In the genomic region with DNA sequence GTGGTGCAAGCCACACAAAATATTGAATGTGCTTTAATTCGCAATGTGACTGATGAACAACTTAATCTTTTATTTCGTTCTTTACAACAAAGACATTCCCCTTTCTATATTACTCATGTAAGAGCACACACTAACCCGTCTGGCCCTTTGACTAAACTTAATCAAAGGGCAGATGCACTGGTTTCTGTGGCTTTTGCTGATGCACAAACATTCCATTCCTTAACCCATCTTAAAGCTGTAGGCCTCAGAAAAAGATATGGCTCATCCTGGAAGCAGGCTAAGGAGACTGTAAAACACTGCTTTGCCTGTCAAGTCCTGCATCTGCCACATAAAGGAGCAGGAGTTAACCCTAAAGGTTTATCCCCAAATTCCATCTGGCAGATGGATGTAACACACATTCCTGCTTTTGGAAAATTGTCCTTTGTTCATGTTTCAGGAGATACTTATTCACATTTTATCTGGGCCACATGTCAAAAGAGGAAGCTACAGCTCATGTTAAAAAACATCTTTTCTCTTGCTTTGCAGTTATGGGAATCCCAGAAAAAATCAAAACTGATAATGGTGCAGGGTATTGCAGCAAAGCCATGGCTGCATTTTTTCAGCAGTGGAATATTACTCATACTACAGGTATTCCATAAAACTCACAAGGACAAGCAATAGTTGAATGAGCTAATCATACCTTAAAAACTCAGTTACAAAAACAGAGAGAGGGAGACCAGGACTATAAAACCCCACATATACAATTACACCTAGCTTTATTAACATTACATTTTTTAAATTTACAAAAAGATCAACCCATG, we compare ENCODE assay signal across 18 cellular contexts.
DNase-seq lines count a peak whose midpoint lies in the region; ATAC-seq, FAIRE-seq and TF ChIP-seq lines count a peak whose summit lies in the region.
"Had no signal": no experiment of that assay in that cellular context is flagged by ENCODE, and none has a peak within 500 bp of the region (broad histone marks: within the 10 kb centered on the region; RNA-seq: fewer than 3 reads in every experiment).

No MANE protein-coding gene starts in this region.

- WGBS in IMR-90 (ENCODE audit: extremely low coverage in 2 of 2, insufficient read length in 1 of 2), 2 experiments = 10% methylated on average over 2 of the region's 3 CpGs; no CpG with 5 or more reads in 1 of the 2 experiments

- no peak overlapping the region for H2AK9ac ChIP-seq in IMR-90 (replicated peaks; ENCODE audit: low read depth, low read length, poor library complexity)

- H3K9ac ChIP-seq in IMR-90 (ENCODE audit: low read depth, low read length) (no peak overlapping the region), keratinocyte (ENCODE audit: control insufficient read depth, extremely low read depth, insufficient read depth, low read length) (no peak overlapping the region)

- peak; percentile 80 for FAIRE-seq in keratinocyte (lab: Jason Lieb, UNC)
- FAIRE-seq: pancreas had no signal

- H3K9me1 ChIP-seq in IMR-90 (ENCODE audit: insufficient read depth, low read length) (no peaks in the 10 kb centered on the region), keratinocyte (ENCODE audit: control insufficient read depth, extremely low read depth, insufficient read depth, low read length) (no peaks in the 10 kb centered on the region)

- TF ChIP-seq POLR2A in IMR-90 (IDR thresholded peaks at IDR 0.05; ENCODE audit: low read depth, low read length) = no peak

- H3K4me1 ChIP-seq in IMR-90 (ENCODE audit: control insufficient read depth, insufficient read depth, low read length) (no peaks in the 10 kb centered on the region), keratinocyte (ENCODE audit: control insufficient read depth, extremely low read depth, insufficient read depth, low read length) (peaks cover 11% of the 10 kb centered on the region)
- H3K4me1 ChIP-seq: gastroesophageal sphincter, pancreas, Peyer's patch had no signal

- no peak overlapping the region for H2AK5ac ChIP-seq in IMR-90 (ENCODE audit: low read depth, low read length)

- no peak overlapping the region for H3K18ac ChIP-seq in IMR-90 (ENCODE audit: low read depth, low read length)

- H2BK120ac ChIP-seq in IMR-90 (ENCODE audit: low read depth, low read length) = no peak overlapping the region

- TF ChIP-seq RAD21 in IMR-90 (IDR thresholded peaks at IDR 0.05; ENCODE audit: low read length) = no peak

- POLR2A ChIA-PET in IMR-90 (lab: Charles Lee; ENCODE audit: unreplicated experiment) = no interaction called here

- H3K4me3 ChIP-seq in IMR-90 (ENCODE audit: insufficient read depth, low read depth, low read length) = no peak overlapping the region
- peak overlapping the region in 1 of 3 experiments; percentile 5 for H3K4me3 ChIP-seq in keratinocyte (ENCODE audit: control insufficient read depth in 2 of 3, extremely low read depth in 1 of 3, insufficient read depth in 2 of 3, low read depth in 1 of 3, low read length in 3 of 3)
- H3K4me3 ChIP-seq: gastroesophageal sphincter, pancreas, Peyer's patch had no signal

- no peaks in the 10 kb centered on the region for H3K36me3 Mint-ChIP-seq in activated T-helper 17 cell treated with anti-CD3 and anti-CD28 coated beads, Interleukin-2, amount 50 U/mL, for 72 hours (ENCODE audit: low read depth)

- H3K9me3 Mint-ChIP-seq in activated T-helper 17 cell treated with anti-CD3 and anti-CD28 coated beads, Interleukin-2, amount 50 U/mL, for 72 hours = peaks cover 12% of the 10 kb centered on the region
- H3K9me3 Mint-ChIP-seq: central memory CD8-positive, alpha-beta T cell had no signal

- no peaks in the 10 kb centered on the region for H3K27me3 ChIP-seq in IMR-90 (ENCODE audit: control insufficient read depth, insufficient read depth, low read length)
- no peaks in the 10 kb centered on the region for H3K27me3 ChIP-seq in keratinocyte (ENCODE audit: control insufficient read depth, extremely low read depth, insufficient read depth, low read length)
- H3K27me3 ChIP-seq: pancreas, Peyer's patch had no signal

- no peak overlapping the region for H2BK5ac ChIP-seq in IMR-90 (ENCODE audit: low read depth, low read length, poor library complexity, severe bottlenecking)

- ATAC-seq in IMR-90 (ENCODE audit: low read depth) = no peak
- ATAC-seq in activated T-helper 17 cell treated with anti-CD3 and anti-CD28 coated beads, Interleukin-2, amount 50 U/mL, for 72 hours (replicated peaks) = peak; percentile 97
- ATAC-seq in GM19023 (IDR thresholded peaks at IDR 0.05; ENCODE audit: unreplicated experiment) = no peak
- ATAC-seq in HG03039 (IDR thresholded peaks at IDR 0.05; ENCODE audit: unreplicated experiment) = no peak
- ATAC-seq: gastroesophageal sphincter, left ventricle myocardium superior, pancreas had no signal

- H2AFZ ChIP-seq in IMR-90 (replicated peaks; ENCODE audit: low read length, poor library complexity) = no peak overlapping the region
- H2AFZ ChIP-seq in keratinocyte (ENCODE audit: control insufficient read depth, low read length) = no peak overlapping the region

- H2BK20ac ChIP-seq in IMR-90 (ENCODE audit: low read depth, low read length) = no peak overlapping the region

- no peak overlapping the region for H4K91ac ChIP-seq in IMR-90 (ENCODE audit: insufficient read depth, low read depth, low read length)

- H3K9me3 ChIP-seq in IMR-90 (ENCODE audit: control insufficient read depth, insufficient read depth, low read length) (no peaks in the 10 kb centered on the region), keratinocyte (ENCODE audit: control insufficient read depth, low read depth, low read length) (no peaks in the 10 kb centered on the region)
- H3K9me3 ChIP-seq: pancreas, Peyer's patch had no signal

- dilution Hi-C loops in IMR-90 (cut with HindIII; ENCODE audit: low sequenced_read_pairs, unreplicated experiment) = no loop called here
- dilution Hi-C loops in keratinocyte (cut with MboI; ENCODE audit: extremely low pct_ligation_motif_present, low sequenced_read_pairs) = no loop called here

- H3K27ac ChIP-seq in IMR-90 (ENCODE audit: insufficient read depth, low read length) (no peak overlapping the region), keratinocyte (ENCODE audit: control insufficient read depth, insufficient read depth, low read length) (peak overlapping the region; percentile 31)
- H3K27ac ChIP-seq: gastroesophageal sphincter, pancreas, Peyer's patch had no signal

- no peak overlapping the region for H3K4ac ChIP-seq in IMR-90 (ENCODE audit: low read depth, low read length)

- no peaks in the 10 kb centered on the region for H3K79me1 ChIP-seq in IMR-90 (ENCODE audit: low read depth in 1 of 2, low read length in 2 of 2)

- H4K20me1 ChIP-seq in IMR-90 (ENCODE audit: insufficient read depth, low read length) (no peaks in the 10 kb centered on the region), keratinocyte (ENCODE audit: control insufficient read depth, extremely low read depth, insufficient read depth, low read length) (no peaks in the 10 kb centered on the region)

- H2BK15ac ChIP-seq in IMR-90 (ENCODE audit: low read depth, low read length) = no peak overlapping the region

- no TSS peak for BruUV-seq in IMR-90 (replicated peaks; lab: Mats Ljungman, UMichigan)

- H3K36me3 ChIP-seq in IMR-90 (ENCODE audit: control insufficient read depth, insufficient read depth, low read length) = no peaks in the 10 kb centered on the region
- H3K36me3 ChIP-seq in keratinocyte (ENCODE audit: control insufficient read depth in 2 of 2, extremely low read depth in 1 of 2, insufficient read depth in 2 of 2, low read length in 2 of 2) = no peaks in the 10 kb centered on the region
- H3K36me3 ChIP-seq: gastroesophageal sphincter, pancreas, Peyer's patch had no signal

- in situ Hi-C loops in IMR-90 (cut with MboI; ENCODE audit: low sequenced_read_pairs) = no loop called here
- in situ Hi-C loops in GM13977 (cut with MboI; ENCODE audit: low pct_unique_long_range_greater_than_20kb, low sequenced_read_pairs, unreplicated experiment) = no loop called here

- H3K14ac ChIP-seq in IMR-90 (replicated peaks; ENCODE audit: low read depth, low read length) = no peak overlapping the region

- H3K23ac ChIP-seq in IMR-90 (ENCODE audit: low read depth, low read length) = no peak overlapping the region

- no peak overlapping the region for H3K27ac Mint-ChIP-seq in activated T-helper 17 cell treated with anti-CD3 and anti-CD28 coated beads, Interleukin-2, amount 50 U/mL, for 72 hours
- H3K27ac Mint-ChIP-seq: T-helper 1 cell treated with Interleukin-12 subunit alpha and Interleukin-12 subunit beta and Interleukin-4 antibody, amounts not matched to agents 30 μg/mL and 1 μg/mL, for 36 hours had no signal

- TF ChIP-seq CTCF in IMR-90 (conservative IDR thresholded peaks at IDR 0.05; ENCODE audit: low read depth, low read length) = no peak
- TF ChIP-seq CTCF in keratinocyte (optimal IDR thresholded peaks at IDR 0.05 in 1 of 3, IDR thresholded peaks at IDR 0.05 in 1 of 3, conservative IDR thresholded peaks at IDR 0.05 in 1 of 3; ENCODE audit: extremely low read depth in 1 of 3, insufficient read depth in 2 of 3, low read length in 3 of 3) = no peak
- no peak for TF ChIP-seq CTCF in GM13977 (IDR thresholded peaks at IDR 0.05; ENCODE audit: extremely low read depth, insufficient read depth, missing control alignments)

- H3K4me1 Mint-ChIP-seq in activated T-helper 17 cell treated with anti-CD3 and anti-CD28 coated beads, Interleukin-2, amount 50 U/mL, for 72 hours = no peaks in the 10 kb centered on the region
- H3K4me1 Mint-ChIP-seq: central memory CD8-positive, alpha-beta T cell had no signal

- H3K4me2 ChIP-seq in IMR-90 (ENCODE audit: low read depth, low read length) (no peak overlapping the region), keratinocyte (ENCODE audit: control insufficient read depth, extremely low read depth, insufficient read depth, low read depth, low read length) (peak overlapping the region; percentile 14)

- H3K56ac ChIP-seq in IMR-90 (ENCODE audit: extremely low read depth, insufficient read depth, low read length) = no peak overlapping the region

- no peak overlapping the region for H3K4me3 Mint-ChIP-seq in activated T-helper 17 cell treated with anti-CD3 and anti-CD28 coated beads, Interleukin-2, amount 50 U/mL, for 72 hours
- H3K4me3 Mint-ChIP-seq: central memory CD8-positive, alpha-beta T cell; T-helper 1 cell treated with Interleukin-12 subunit alpha and Interleukin-12 subunit beta and Interleukin-4 antibody, amounts not matched to agents 30 μg/mL and 1 μg/mL, for 36 hours had no signal

- intact Hi-C loops in IMR-90 (cut with micrococcal nuclease) = no loop called here

- CTCF ChIA-PET in IMR-90 (lab: Yijun Ruan, JAX) = no interaction called here

- DNase-seq in AG08395 (ENCODE audit: low spot score) (peak; percentile 7), IMR-90 (peak; percentile 16), keratinocyte (ENCODE audit: low read depth, low spot score) (peak; percentile 44), HCEC 1CT (no peak), GM13977 (ENCODE audit: low spot score) (no peak)
- DNase-seq: effector CD8-positive, alpha-beta T cell; left ventricle myocardium superior; NCI-H748 treated with DMSO at 0.1 percent for 48 hours; pancreas; Peyer's patch; stimulated activated CD4-positive, alpha-beta T cell treated with anti-CD3 and anti-CD28 coated beads, Interleukin-2, amount 100 ng/mL, for 24 hours; substantia nigra had no signal

- H3K27me3 Mint-ChIP-seq in activated T-helper 17 cell treated with anti-CD3 and anti-CD28 coated beads, Interleukin-2, amount 50 U/mL, for 72 hours = no peaks in the 10 kb centered on the region

- H3K79me2 ChIP-seq in keratinocyte (ENCODE audit: control insufficient read depth, insufficient read depth, low read length) = no peaks in the 10 kb centered on the region

- H4K5ac ChIP-seq in IMR-90 (ENCODE audit: low read depth, low read length) = no peak overlapping the region

- H4K8ac ChIP-seq in IMR-90 (ENCODE audit: low read depth in 2 of 2, low read length in 2 of 2) = no peak overlapping the region

Comparison
In these comparisons a context has a peak if more than half of its experiments do, and no peak if none do; other contexts are left out.
1. DNase-seq: peak in AG08395 (single experiment), IMR-90 (single experiment) and keratinocyte (single experiment); none in HCEC 1CT (single experiment) and GM13977 (single experiment).